1 cellular context compared by ENCODE assay signal in genomic region chr14:100850841-100851585, GRCh38.
TF ChIP-seq lines count a peak whose summit lies in the region.

No MANE protein-coding gene starts in this region.

TF ChIP-seq in HepG2, 621 proteins besides CTCF, POLR2A, EP300 and RAD21 (continued from another document and continues in another):
- TF ChIP-seq, protein P1, sequence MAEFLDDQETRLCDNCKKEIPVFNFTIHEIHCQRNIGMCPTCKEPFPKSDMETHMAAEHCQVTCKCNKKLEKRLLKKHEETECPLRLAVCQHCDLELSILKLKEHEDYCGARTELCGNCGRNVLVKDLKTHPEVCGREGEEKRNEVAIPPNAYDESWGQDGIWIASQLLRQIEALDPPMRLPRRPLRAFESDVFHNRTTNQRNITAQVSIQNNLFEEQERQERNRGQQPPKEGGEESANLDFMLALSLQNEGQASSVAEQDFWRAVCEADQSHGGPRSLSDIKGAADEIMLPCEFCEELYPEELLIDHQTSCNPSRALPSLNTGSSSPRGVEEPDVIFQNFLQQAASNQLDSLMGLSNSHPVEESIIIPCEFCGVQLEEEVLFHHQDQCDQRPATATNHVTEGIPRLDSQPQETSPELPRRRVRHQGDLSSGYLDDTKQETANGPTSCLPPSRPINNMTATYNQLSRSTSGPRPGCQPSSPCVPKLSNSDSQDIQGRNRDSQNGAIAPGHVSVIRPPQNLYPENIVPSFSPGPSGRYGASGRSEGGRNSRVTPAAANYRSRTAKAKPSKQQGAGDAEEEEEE (CRISPR knock-in tag; IDR thresholded peaks at IDR 0.05; ENCODE audit: borderline replicate concordance), result no peak
- no peak for TF ChIP-seq ZNF556 (CRISPR knock-in tag; IDR thresholded peaks at IDR 0.05; ENCODE audit: borderline replicate concordance)
- TF ChIP-seq ZBTB3 (CRISPR knock-in tag; IDR thresholded peaks at IDR 0.05; ENCODE audit: borderline replicate concordance, low read depth), result no peak
- TF ChIP-seq PHF21A (CRISPR knock-in tag; IDR thresholded peaks at IDR 0.05), result no peak
- no peak for TF ChIP-seq SKI (IDR thresholded peaks at IDR 0.05; ENCODE audit: partially characterized antibody)
- no peak for TF ChIP-seq MAFG (CRISPR knock-in tag; IDR thresholded peaks at IDR 0.05)
- TF ChIP-seq, protein P2, sequence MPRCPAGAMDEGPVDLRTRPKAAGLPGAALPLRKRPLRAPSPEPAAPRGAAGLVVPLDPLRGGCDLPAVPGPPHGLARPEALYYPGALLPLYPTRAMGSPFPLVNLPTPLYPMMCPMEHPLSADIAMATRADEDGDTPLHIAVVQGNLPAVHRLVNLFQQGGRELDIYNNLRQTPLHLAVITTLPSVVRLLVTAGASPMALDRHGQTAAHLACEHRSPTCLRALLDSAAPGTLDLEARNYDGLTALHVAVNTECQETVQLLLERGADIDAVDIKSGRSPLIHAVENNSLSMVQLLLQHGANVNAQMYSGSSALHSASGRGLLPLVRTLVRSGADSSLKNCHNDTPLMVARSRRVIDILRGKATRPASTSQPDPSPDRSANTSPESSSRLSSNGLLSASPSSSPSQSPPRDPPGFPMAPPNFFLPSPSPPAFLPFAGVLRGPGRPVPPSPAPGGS (CRISPR knock-in tag; IDR thresholded peaks at IDR 0.05), result peak; percentile 47; the same call in 1 of the 2 replicates
- TF ChIP-seq, protein P3, sequence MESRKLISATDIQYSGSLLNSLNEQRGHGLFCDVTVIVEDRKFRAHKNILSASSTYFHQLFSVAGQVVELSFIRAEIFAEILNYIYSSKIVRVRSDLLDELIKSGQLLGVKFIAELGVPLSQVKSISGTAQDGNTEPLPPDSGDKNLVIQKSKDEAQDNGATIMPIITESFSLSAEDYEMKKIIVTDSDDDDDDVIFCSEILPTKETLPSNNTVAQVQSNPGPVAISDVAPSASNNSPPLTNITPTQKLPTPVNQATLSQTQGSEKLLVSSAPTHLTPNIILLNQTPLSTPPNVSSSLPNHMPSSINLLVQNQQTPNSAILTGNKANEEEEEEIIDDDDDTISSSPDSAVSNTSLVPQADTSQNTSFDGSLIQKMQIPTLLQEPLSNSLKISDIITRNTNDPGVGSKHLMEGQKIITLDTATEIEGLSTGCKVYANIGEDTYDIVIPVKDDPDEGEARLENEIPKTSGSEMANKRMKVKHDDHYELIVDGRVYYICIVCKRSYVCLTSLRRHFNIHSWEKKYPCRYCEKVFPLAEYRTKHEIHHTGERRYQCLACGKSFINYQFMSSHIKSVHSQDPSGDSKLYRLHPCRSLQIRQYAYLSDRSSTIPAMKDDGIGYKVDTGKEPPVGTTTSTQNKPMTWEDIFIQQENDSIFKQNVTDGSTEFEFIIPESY (CRISPR knock-in tag; IDR thresholded peaks at IDR 0.05), result peak; percentile 88
- TF ChIP-seq ELF3 (CRISPR knock-in tag; IDR thresholded peaks at IDR 0.05), result no peak
- 0 out of 2 replicates have a peak, but pooled peaks have one; percentile 34 for TF ChIP-seq THAP11 (CRISPR knock-in tag; IDR thresholded peaks at IDR 0.05)
- TF ChIP-seq ZNF432 (CRISPR knock-in tag; IDR thresholded peaks at IDR 0.05; ENCODE audit: borderline replicate concordance), result no peak
- TF ChIP-seq HDAC2 (CRISPR knock-in tag; IDR thresholded peaks at IDR 0.05), result 0 out of 2 replicates have a peak, but pooled peaks have one; percentile 26
- TF ChIP-seq, protein P4, sequence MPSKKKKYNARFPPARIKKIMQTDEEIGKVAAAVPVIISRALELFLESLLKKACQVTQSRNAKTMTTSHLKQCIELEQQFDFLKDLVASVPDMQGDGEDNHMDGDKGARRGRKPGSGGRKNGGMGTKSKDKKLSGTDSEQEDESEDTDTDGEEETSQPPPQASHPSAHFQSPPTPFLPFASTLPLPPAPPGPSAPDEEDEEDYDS (CRISPR knock-in tag; IDR thresholded peaks at IDR 0.05), result no peak
- TF ChIP-seq, protein P5, sequence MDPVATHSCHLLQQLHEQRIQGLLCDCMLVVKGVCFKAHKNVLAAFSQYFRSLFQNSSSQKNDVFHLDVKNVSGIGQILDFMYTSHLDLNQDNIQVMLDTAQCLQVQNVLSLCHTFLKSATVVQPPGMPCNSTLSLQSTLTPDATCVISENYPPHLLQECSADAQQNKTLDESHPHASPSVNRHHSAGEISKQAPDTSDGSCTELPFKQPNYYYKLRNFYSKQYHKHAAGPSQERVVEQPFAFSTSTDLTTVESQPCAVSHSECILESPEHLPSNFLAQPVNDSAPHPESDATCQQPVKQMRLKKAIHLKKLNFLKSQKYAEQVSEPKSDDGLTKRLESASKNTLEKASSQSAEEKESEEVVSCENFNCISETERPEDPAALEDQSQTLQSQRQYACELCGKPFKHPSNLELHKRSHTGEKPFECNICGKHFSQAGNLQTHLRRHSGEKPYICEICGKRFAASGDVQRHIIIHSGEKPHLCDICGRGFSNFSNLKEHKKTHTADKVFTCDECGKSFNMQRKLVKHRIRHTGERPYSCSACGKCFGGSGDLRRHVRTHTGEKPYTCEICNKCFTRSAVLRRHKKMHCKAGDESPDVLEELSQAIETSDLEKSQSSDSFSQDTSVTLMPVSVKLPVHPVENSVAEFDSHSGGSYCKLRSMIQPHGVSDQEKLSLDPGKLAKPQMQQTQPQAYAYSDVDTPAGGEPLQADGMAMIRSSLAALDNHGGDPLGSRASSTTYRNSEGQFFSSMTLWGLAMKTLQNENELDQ (CRISPR knock-in tag; IDR thresholded peaks at IDR 0.05; ENCODE audit: borderline replicate concordance), result no peak
- peak; percentile 67; the same call in 1 of the 2 replicates for TF ChIP-seq ZNF274 (CRISPR knock-in tag; IDR thresholded peaks at IDR 0.05)
- no peak for TF ChIP-seq ZNF749 (CRISPR knock-in tag; IDR thresholded peaks at IDR 0.05; ENCODE audit: borderline replicate concordance)
- TF ChIP-seq FOXM1 (CRISPR knock-in tag; IDR thresholded peaks at IDR 0.05), result no peak
- TF ChIP-seq, protein P6, sequence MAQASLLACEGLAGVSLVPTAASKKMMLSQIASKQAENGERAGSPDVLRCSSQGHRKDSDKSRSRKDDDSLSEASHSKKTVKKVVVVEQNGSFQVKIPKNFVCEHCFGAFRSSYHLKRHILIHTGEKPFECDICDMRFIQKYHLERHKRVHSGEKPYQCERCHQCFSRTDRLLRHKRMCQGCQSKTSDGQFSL (CRISPR knock-in tag; IDR thresholded peaks at IDR 0.05), result no peak
- no peak for TF ChIP-seq SP5 (CRISPR knock-in tag; IDR thresholded peaks at IDR 0.05; ENCODE audit: borderline replicate concordance, low read depth)
- no peak for TF ChIP-seq HIVEP1 (CRISPR knock-in tag; IDR thresholded peaks at IDR 0.05)
- TF ChIP-seq KLF15 (CRISPR knock-in tag; IDR thresholded peaks at IDR 0.05; ENCODE audit: borderline replicate concordance), result no peak
- no peak for TF ChIP-seq NR2F6 (IDR thresholded peaks at IDR 0.05)
- 0 out of 2 replicates have a peak, but pooled peaks have one; percentile 28 for TF ChIP-seq NR2F6 (CRISPR knock-in tag; IDR thresholded peaks at IDR 0.05)
- no peak for TF ChIP-seq ATRX (CRISPR knock-in tag; IDR thresholded peaks at IDR 0.05; ENCODE audit: borderline replicate concordance)
- TF ChIP-seq, protein P7, sequence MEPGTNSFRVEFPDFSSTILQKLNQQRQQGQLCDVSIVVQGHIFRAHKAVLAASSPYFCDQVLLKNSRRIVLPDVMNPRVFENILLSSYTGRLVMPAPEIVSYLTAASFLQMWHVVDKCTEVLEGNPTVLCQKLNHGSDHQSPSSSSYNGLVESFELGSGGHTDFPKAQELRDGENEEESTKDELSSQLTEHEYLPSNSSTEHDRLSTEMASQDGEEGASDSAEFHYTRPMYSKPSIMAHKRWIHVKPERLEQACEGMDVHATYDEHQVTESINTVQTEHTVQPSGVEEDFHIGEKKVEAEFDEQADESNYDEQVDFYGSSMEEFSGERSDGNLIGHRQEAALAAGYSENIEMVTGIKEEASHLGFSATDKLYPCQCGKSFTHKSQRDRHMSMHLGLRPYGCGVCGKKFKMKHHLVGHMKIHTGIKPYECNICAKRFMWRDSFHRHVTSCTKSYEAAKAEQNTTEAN (CRISPR knock-in tag; conservative IDR thresholded peaks at IDR 0.05), result no peak
- no peak for TF ChIP-seq TCF7L2 (IDR thresholded peaks at IDR 0.05; ENCODE audit: low read depth, low read length)
- TF ChIP-seq PPARG (CRISPR knock-in tag; conservative IDR thresholded peaks at IDR 0.05), result no peak
- no peak for TF ChIP-seq SIX4 (CRISPR knock-in tag; IDR thresholded peaks at IDR 0.05)
- TF ChIP-seq PCBP1 (IDR thresholded peaks at IDR 0.05; ENCODE audit: borderline replicate concordance, low read depth, low read length), result 0 out of 2 replicates have a peak, but pooled peaks have one; percentile 21
- no peak for TF ChIP-seq YY1 (IDR thresholded peaks at IDR 0.05; ENCODE audit: insufficient read depth, insufficient replicate concordance, low read depth, low read length)
- TF ChIP-seq ETV5 (CRISPR knock-in tag; IDR thresholded peaks at IDR 0.05; ENCODE audit: borderline replicate concordance), result no peak
- TF ChIP-seq ZBTB44 (CRISPR knock-in tag; IDR thresholded peaks at IDR 0.05), result no peak
- TF ChIP-seq REPIN1 (CRISPR knock-in tag; IDR thresholded peaks at IDR 0.05; ENCODE audit: borderline replicate concordance, low read depth), result 0 out of 2 replicates have a peak, but pooled peaks have one; percentile 43
- no peak for TF ChIP-seq ZFP36L2 (CRISPR knock-in tag; IDR thresholded peaks at IDR 0.05)
- peak; percentile 37; the same call in 1 of the 2 replicates for TF ChIP-seq MAX (IDR thresholded peaks at IDR 0.05)
- TF ChIP-seq ZNF350 (CRISPR knock-in tag; IDR thresholded peaks at IDR 0.05; ENCODE audit: borderline replicate concordance, low read depth), result peak; percentile 21; the same call in 1 of the 2 replicates
- 0 out of 2 replicates have a peak, but pooled peaks have one; percentile 32 for TF ChIP-seq ZNF619 (CRISPR knock-in tag; IDR thresholded peaks at IDR 0.05)
- no peak for TF ChIP-seq ZNF589 (CRISPR knock-in tag; conservative IDR thresholded peaks at IDR 0.05)
- no peak for TF ChIP-seq SIN3A (IDR thresholded peaks at IDR 0.05; ENCODE audit: borderline replicate concordance, low read depth, low read length)
- no peak for TF ChIP-seq CREM (IDR thresholded peaks at IDR 0.05)
- TF ChIP-seq CREM (CRISPR knock-in tag; IDR thresholded peaks at IDR 0.05), result no peak
- peak; percentile 98 for TF ChIP-seq HNRNPL (IDR thresholded peaks at IDR 0.05; ENCODE audit: low read depth, low read length)
- peak; percentile 42; the same call in 1 of the 2 replicates for TF ChIP-seq TFDP1 (CRISPR knock-in tag; IDR thresholded peaks at IDR 0.05; ENCODE audit: borderline replicate concordance)
- TF ChIP-seq, protein P8, sequence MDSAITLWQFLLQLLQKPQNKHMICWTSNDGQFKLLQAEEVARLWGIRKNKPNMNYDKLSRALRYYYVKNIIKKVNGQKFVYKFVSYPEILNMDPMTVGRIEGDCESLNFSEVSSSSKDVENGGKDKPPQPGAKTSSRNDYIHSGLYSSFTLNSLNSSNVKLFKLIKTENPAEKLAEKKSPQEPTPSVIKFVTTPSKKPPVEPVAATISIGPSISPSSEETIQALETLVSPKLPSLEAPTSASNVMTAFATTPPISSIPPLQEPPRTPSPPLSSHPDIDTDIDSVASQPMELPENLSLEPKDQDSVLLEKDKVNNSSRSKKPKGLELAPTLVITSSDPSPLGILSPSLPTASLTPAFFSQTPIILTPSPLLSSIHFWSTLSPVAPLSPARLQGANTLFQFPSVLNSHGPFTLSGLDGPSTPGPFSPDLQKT (CRISPR knock-in tag; IDR thresholded peaks at IDR 0.05; ENCODE audit: borderline replicate concordance), result no peak
- TF ChIP-seq TEAD2 (CRISPR knock-in tag; IDR thresholded peaks at IDR 0.05), result no peak
- peak; percentile 36; the same call in 1 of the 2 replicates for TF ChIP-seq KDM2A (CRISPR knock-in tag; IDR thresholded peaks at IDR 0.05; ENCODE audit: borderline replicate concordance, low read depth)
- TF ChIP-seq RBM39 (IDR thresholded peaks at IDR 0.05; ENCODE audit: low read depth, low read length, poor library complexity, severe bottlenecking), result peak; percentile 55
- no peak for TF ChIP-seq HNF4G (IDR thresholded peaks at IDR 0.05; ENCODE audit: borderline replicate concordance, low read depth, low read length)
- TF ChIP-seq HNF4G (CRISPR knock-in tag; IDR thresholded peaks at IDR 0.05; ENCODE audit: borderline replicate concordance, low read depth), result no peak
- TF ChIP-seq, protein P9, sequence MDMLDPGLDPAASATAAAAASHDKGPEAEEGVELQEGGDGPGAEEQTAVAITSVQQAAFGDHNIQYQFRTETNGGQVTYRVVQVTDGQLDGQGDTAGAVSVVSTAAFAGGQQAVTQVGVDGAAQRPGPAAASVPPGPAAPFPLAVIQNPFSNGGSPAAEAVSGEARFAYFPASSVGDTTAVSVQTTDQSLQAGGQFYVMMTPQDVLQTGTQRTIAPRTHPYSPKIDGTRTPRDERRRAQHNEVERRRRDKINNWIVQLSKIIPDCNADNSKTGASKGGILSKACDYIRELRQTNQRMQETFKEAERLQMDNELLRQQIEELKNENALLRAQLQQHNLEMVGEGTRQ (IDR thresholded peaks at IDR 0.05; ENCODE audit: low read depth, low read length), result no peak
- TF ChIP-seq, protein P9 (CRISPR knock-in tag; IDR thresholded peaks at IDR 0.05; ENCODE audit: borderline replicate concordance), result no peak
- TF ChIP-seq NFATC3 (CRISPR knock-in tag; IDR thresholded peaks at IDR 0.05), result no peak
- no peak for TF ChIP-seq DDIT3 (CRISPR knock-in tag; IDR thresholded peaks at IDR 0.05)
